13 cellular contexts compared by ENCODE assay signal in the genomic region with DNA sequence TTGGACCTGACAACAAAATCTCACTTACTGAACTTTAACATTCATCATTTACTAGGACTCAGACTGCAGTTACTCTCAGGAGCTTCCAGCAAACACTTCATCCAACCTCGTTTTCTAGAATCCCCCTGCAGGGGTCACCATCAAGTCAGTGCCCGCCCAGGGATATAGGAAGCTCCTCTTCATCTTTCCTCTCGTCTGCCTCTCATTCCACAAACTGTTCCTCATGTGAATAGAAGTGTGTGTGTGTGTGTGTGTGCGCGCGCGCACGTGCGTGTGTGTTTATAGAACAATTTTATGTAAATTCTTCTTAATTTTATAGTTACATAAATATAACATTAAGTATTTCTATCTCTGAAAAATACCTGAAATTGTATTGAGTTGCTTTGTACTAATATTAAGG. TPM values are rescaled to one million over a fixed set of nuclear protein-coding genes. Genes with fewer than 3 reads are reported as not detected.
A peak's percentile ranks its signal among the peaks of the same experiment; 100 is the strongest.
DNase-seq lines count a peak whose midpoint lies in the region; ATAC-seq and TF ChIP-seq lines count a peak whose summit lies in the region.
"Had no signal": no experiment of that assay in that cellular context is flagged by ENCODE, and none has a peak within 500 bp of the region (broad histone marks: within the 10 kb centered on the region; RNA-seq: fewer than 3 reads in every experiment).

No MANE protein-coding gene starts in this region.

- DNase-seq in NCI-H82 (lab: John Stamatoyannopoulos, UW) (peak; percentile 35), NCI-H82 treated with DMSO at 0.1 percent for 48 hours (lab: John Stamatoyannopoulos, UW; ENCODE audit: unreplicated experiment) (no peak), PC-3 (no peak), esophagus muscularis mucosa (ENCODE audit: extremely low spot score) (peak; percentile 87), pons (ENCODE audit: low spot score) (peak; percentile 32), GM23248 (no peak), NOMO-1 (lab: John Stamatoyannopoulos, UW; ENCODE audit: unreplicated experiment in 2 of 2) (no peak)
- DNase-seq: activated CD4-positive, alpha-beta memory T cell treated with anti-CD3 and anti-CD28 coated beads, Interleukin-2, amount 10 ng/mL, durations not matched to agents 7 days and 5 days; activated gamma-delta T cell; NCI-H1105 treated with DMSO at 0.1 percent for 48 hours had no signal

- H3K9me2 ChIP-seq in PC-3 (replicated peaks; ENCODE audit: low read length), result no peaks in the 10 kb centered on the region
- H3K9me2 ChIP-seq in GM23248 (ENCODE audit: insufficient read depth), result no peaks in the 10 kb centered on the region

- H3K9me3 ChIP-seq in PC-3 (ENCODE audit: low read length) (no peaks in the 10 kb centered on the region), esophagus muscularis mucosa (no peaks in the 10 kb centered on the region), GM23248 (ENCODE audit: low read depth) (no peaks in the 10 kb centered on the region)
- H3K9me3 ChIP-seq: A549, tibial nerve had no signal

- no peaks in the 10 kb centered on the region for H3F3A ChIP-seq in PC-3 (ENCODE audit: low read length, unreplicated experiment)
- no peaks in the 10 kb centered on the region for H3F3A ChIP-seq in GM23248 (ENCODE audit: insufficient read depth)

- CTCF ChIA-PET in PC-3 (lab: Charles Lee), result interaction anchor here (0.5 to 0.6 kb wide), 2 partner anchors 67 to 492 kb away, joined by 3 read pairs; no protein-coding TSS in a partner anchor

- TF ChIP-seq POLR2A in esophagus muscularis mucosa (IDR thresholded peaks at IDR 0.05; ENCODE audit: low read depth), result no peak

- intact Hi-C loops in PC-3 (cut with micrococcal nuclease) (no loop called here), esophagus muscularis mucosa (cut with DNase I) (no loop called here)

- POLR2A ChIA-PET in PC-3 (lab: Charles Lee; ENCODE audit: unreplicated experiment), result no interaction called here

- no peaks in the 10 kb centered on the region for H4K20me1 ChIP-seq in PC-3 (ENCODE audit: low read length)
- no peaks in the 10 kb centered on the region for H4K20me1 ChIP-seq in GM23248 (ENCODE audit: insufficient read depth)

- no peak for TF ChIP-seq EP300 in esophagus muscularis mucosa (IDR thresholded peaks at IDR 0.05)

- H3K27me3 ChIP-seq in PC-3 (ENCODE audit: low read length), result no peaks in the 10 kb centered on the region
- H3K27me3 ChIP-seq in esophagus muscularis mucosa, result no peaks in the 10 kb centered on the region
- peaks cover 8% of the 10 kb centered on the region; the same call in 1 of the 2 replicates for H3K27me3 ChIP-seq in GM23248 (replicated peaks; ENCODE audit: insufficient read depth)
- H3K27me3 ChIP-seq: tibial nerve had no signal

- peaks cover 6% of the 10 kb centered on the region; the same call in 1 of the 2 replicates for H3K4me1 ChIP-seq in PC-3 (ENCODE audit: insufficient read depth, low read length)
- H3K4me1 ChIP-seq in esophagus muscularis mucosa, result no peaks in the 10 kb centered on the region
- H3K4me1 ChIP-seq in GM23248 (ENCODE audit: insufficient read depth), result no peaks in the 10 kb centered on the region
- H3K4me1 ChIP-seq: tibial nerve had no signal

- TF ChIP-seq CTCF in PC-3 (conservative IDR thresholded peaks at IDR 0.05; ENCODE audit: low read depth, low read length), result 0 out of 2 replicates have a peak, but pooled peaks have one; percentile 10
- peak in 1 of 3 experiments; percentile 25 for TF ChIP-seq CTCF in esophagus muscularis mucosa (IDR thresholded peaks at IDR 0.05)

- H2AFZ ChIP-seq in PC-3 (ENCODE audit: low read length) (no peak overlapping the region), GM23248 (no peak overlapping the region)

- H3K9ac ChIP-seq in PC-3 (ENCODE audit: low read length) (no peak overlapping the region), GM23248 (no peak overlapping the region)

- in situ Hi-C loops in GM23248 (cut with MboI), result no loop called here

- H3K4me3 ChIP-seq in PC-3 (ENCODE audit: low read length), result no peak overlapping the region
- no peak overlapping the region for H3K4me3 ChIP-seq in esophagus muscularis mucosa
- no peak overlapping the region for H3K4me3 ChIP-seq in GM23248
- H3K4me3 ChIP-seq: A549, tibial nerve had no signal

- H3K36me3 ChIP-seq in PC-3 (ENCODE audit: low read depth, low read length), result no peaks in the 10 kb centered on the region
- H3K36me3 ChIP-seq in esophagus muscularis mucosa, result no peaks in the 10 kb centered on the region
- H3K36me3 ChIP-seq in GM23248 (ENCODE audit: low read depth), result no peaks in the 10 kb centered on the region
- H3K36me3 ChIP-seq: tibial nerve had no signal

- H3K4me2 ChIP-seq in PC-3 (ENCODE audit: low read length), result no peak overlapping the region
- H3K4me2 ChIP-seq in GM23248 (ENCODE audit: unreplicated experiment), result no peak overlapping the region
- H3K4me2 ChIP-seq: A549 had no signal

- no TSS peak for BruUV-seq in PC-3 (replicated peaks; lab: Mats Ljungman, UMichigan)

- WGBS in esophagus muscularis mucosa, result 74% methylated on average over 9 of the region's 9 CpGs
- 71 to 72% methylated on average over 9 of the region's 9 CpGs for WGBS in GM23248 (ENCODE audit: low coverage in 1 of 2, low lambda C conversion rate in 2 of 2, missing lambda C conversion rate in 2 of 2), 2 experiments

- no peak for ATAC-seq in PC-3
- no peak for ATAC-seq in GM18868 (IDR thresholded peaks at IDR 0.05; ENCODE audit: unreplicated experiment)

- H3K27ac ChIP-seq in PC-3 (ENCODE audit: low read length), result no peak overlapping the region
- no peak overlapping the region for H3K27ac ChIP-seq in esophagus muscularis mucosa (replicated peaks in 1 of 4)
- H3K27ac ChIP-seq in GM23248, result no peak overlapping the region
- H3K27ac ChIP-seq: A549, tibial nerve had no signal

- no peaks in the 10 kb centered on the region for H3K79me2 ChIP-seq in PC-3 (ENCODE audit: low read length)
- H3K79me2 ChIP-seq in GM23248 (ENCODE audit: insufficient read depth), result no peaks in the 10 kb centered on the region

RNA-seq across cellular contexts. Expression of gene ABCD3, which starts 21.8 kb away (rescaled TPM):
- 31.7 and 36.3 TPM in 2 replicates for total RNA-seq in PC-3 (2014; rRNA removed)
- total RNA-seq in esophagus muscularis mucosa, result 10 to 100 TPM; 25.0 to 59.4 (median 27.9) TPM
- total RNA-seq in GM23248 (2014; rRNA removed; shearing (Covaris generic)), result 40.0 and 41.7 TPM in 2 replicates
- polyA plus RNA-seq in GM23248 (2016; fragmentation: Nextera tagmentation; extraction: Ambion mirVana), result 31.8 and 32.2 TPM in 2 replicates

Comparison
In these comparisons a context has a peak if more than half of its experiments do, and no peak if none do; other contexts are left out.
1. DNase-seq: peak in NCI-H82 (single experiment), esophagus muscularis mucosa (single experiment) and pons (single experiment); none in NCI-H82 treated with DMSO at 0.1 percent for 48 hours (single experiment), PC-3 (single experiment), GM23248 (single experiment) and NOMO-1 (0 of 2).